In the genomic region with DNA sequence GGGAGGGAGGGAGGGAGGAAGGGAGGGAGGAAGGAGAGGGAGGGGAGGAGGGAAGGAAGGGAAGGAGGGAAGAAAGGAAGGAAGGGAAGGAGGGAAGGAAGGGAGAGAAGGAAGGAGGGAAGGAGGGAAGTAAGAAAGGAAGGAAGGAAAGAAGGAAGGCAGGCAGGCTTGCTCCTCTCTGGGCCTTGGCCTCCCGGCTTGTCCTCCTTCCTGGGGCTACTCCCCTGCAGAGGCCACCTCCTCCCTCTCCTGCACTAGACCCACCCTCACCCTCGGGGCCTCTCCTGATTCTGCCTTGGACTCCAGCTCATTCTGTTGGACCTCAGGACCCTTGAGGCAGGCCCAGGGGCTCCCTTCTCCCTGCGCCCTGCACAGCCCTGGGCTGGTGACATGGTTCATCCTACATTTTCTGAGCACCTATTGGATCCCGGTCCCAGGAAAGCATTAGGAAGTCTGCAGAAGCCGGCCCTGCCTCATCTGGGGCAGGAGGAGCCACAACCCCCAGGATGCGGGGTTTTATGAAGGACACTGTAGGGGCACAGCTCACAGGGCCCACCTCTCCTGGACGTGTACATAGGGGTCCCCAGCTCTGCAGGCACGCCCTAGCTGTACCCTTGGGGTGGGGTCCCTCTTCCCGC, we compare ENCODE assay signal across 20 cellular contexts. TPM values are rescaled to one million over a fixed set of nuclear protein-coding genes. Genes with fewer than 3 reads are reported as not detected.
A peak's percentile ranks its signal among the peaks of the same experiment; 100 is the strongest.
DNase-seq lines count a peak whose midpoint lies in the region; ATAC-seq, FAIRE-seq and TF ChIP-seq lines count a peak whose summit lies in the region.
"Had no signal": no experiment of that assay in that cellular context is flagged by ENCODE, and none has a peak within 500 bp of the region (broad histone marks: within the 10 kb centered on the region; RNA-seq: fewer than 3 reads in every experiment).

No MANE protein-coding gene starts in this region.

- H3K27me3 Mint-ChIP-seq in activated CD4-positive, alpha-beta T cell treated with anti-CD3 and anti-CD28 coated beads, Interleukin-2, amount 10 ng/mL, durations not matched to agents 7 days and 5 days = no peaks in the 10 kb centered on the region

- H3K36me3 ChIP-seq in right atrium auricular region = no peaks in the 10 kb centered on the region
- no peaks in the 10 kb centered on the region for H3K36me3 ChIP-seq in HCT116 (ENCODE audit: control insufficient read depth in 1 of 2, insufficient read depth in 2 of 2, low read length in 2 of 2)
- no peaks in the 10 kb centered on the region for H3K36me3 ChIP-seq in K562 (ENCODE audit: control insufficient read depth, insufficient read depth, low read length)
- H3K36me3 ChIP-seq: BLaER1 treated with 17β-estradiol and CSF1 and Interleukin-3, amounts not matched to agents 10 nM and 100 nM had no signal

- TF ChIP-seq CTCF in right atrium auricular region (IDR thresholded peaks at IDR 0.05) (no peak), HCT116 (IDR thresholded peaks at IDR 0.05 in 2 of 3, conservative IDR thresholded peaks at IDR 0.05 in 1 of 3; ENCODE audit: borderline replicate concordance in 1 of 3, insufficient read depth in 1 of 3, low read depth in 2 of 3, low read length in 2 of 3) (no peak), K562 (IDR thresholded peaks at IDR 0.05 in 2 of 3, conservative IDR thresholded peaks at IDR 0.05 in 1 of 3; ENCODE audit: insufficient read depth in 2 of 3, low read depth in 1 of 3, low read length in 3 of 3) (no peak)

- ATAC-seq in Right ventricle myocardium inferior (no peak), HCT116 (0 out of 2 replicates have a peak, but pooled peaks have one; percentile 20), K562 (no peak; the same call in 2 of the 3 replicates), GM21576 (IDR thresholded peaks at IDR 0.05; ENCODE audit: unreplicated experiment) (no peak)
- ATAC-seq: GM23338 had no signal

- H3K4me3 Mint-ChIP-seq in activated CD4-positive, alpha-beta T cell treated with anti-CD3 and anti-CD28 coated beads, Interleukin-2, amount 10 ng/mL, durations not matched to agents 7 days and 5 days = no peak overlapping the region
- H3K4me3 Mint-ChIP-seq: CD4-positive, alpha-beta T cell; GM23338; H9; HFFc6 had no signal

- CTCF ChIA-PET in HCT116 (lab: Charles Lee) (no interaction called here), K562 (lab: Yijun Ruan, JAX; ENCODE audit: low intra/inter-chr PET ratio) (no interaction called here)
- CTCF ChIA-PET in activated CD4-positive, alpha-beta T cell treated with anti-CD3 and anti-CD28 coated beads, Interleukin-2, amount 10 ng/mL, durations not matched to agents 7 days and 5 days (lab: Charles Lee) = interaction anchor here (0.5 kb wide), 1 partner anchor 42 kb away, joined by 3 read pairs; no protein-coding TSS in a partner anchor

- H3K79me2 ChIP-seq in HCT116 (ENCODE audit: insufficient read depth, low read length) = no peaks in the 10 kb centered on the region
- H3K79me2 ChIP-seq in K562 (ENCODE audit: control insufficient read depth, insufficient read depth, low read length) = no peaks in the 10 kb centered on the region

- H3K9me2 ChIP-seq in HCT116 (ENCODE audit: insufficient read depth) = no peaks in the 10 kb centered on the region

- intact Hi-C loops in Right ventricle myocardium inferior (cut with DNase I) = no loop called here
- intact Hi-C loops in HCT116 (cut with micrococcal nuclease) = no loop called here
- intact Hi-C loops in K562 (cut with micrococcal nuclease) = no loop called here

- FAIRE-seq in K562 (lab: Jason Lieb, UNC) (no peak), GM12891 (lab: Jason Lieb, UNC) (no peak)
- FAIRE-seq: GM18507 had no signal

- BruUV-seq in HCT116 (replicated peaks; lab: Mats Ljungman, UMichigan) (no TSS peak), K562 (replicated peaks; lab: Mats Ljungman, UMichigan) (no TSS peak)

- no peaks in the 10 kb centered on the region for H3K9me3 Mint-ChIP-seq in activated CD4-positive, alpha-beta T cell treated with anti-CD3 and anti-CD28 coated beads, Interleukin-2, amount 10 ng/mL, durations not matched to agents 7 days and 5 days
- H3K9me3 Mint-ChIP-seq: CD4-positive, alpha-beta T cell; GM23338; H9; HFFc6 had no signal

- H3K9me3 ChIP-seq in right atrium auricular region (no peaks in the 10 kb centered on the region), HCT116 (ENCODE audit: control insufficient read depth in 1 of 2, insufficient read depth in 1 of 2, low read depth in 1 of 2, low read length in 2 of 2) (no peaks in the 10 kb centered on the region), K562 (replicated peaks; ENCODE audit: control insufficient read depth, insufficient read depth, low read depth, low read length) (no peaks in the 10 kb centered on the region)
- H3K9me3 ChIP-seq: BLaER1 treated with 17β-estradiol and CSF1 and Interleukin-3, amounts not matched to agents 10 nM and 100 nM had no signal

- POLR2A ChIA-PET in HCT116 (lab: Charles Lee) (no interaction called here), K562 (lab: Yijun Ruan, JAX) (interaction anchor here (1.0 kb wide), 1 partner anchor 30 kb away, joined by 3 read pairs; no protein-coding TSS in a partner anchor)
- POLR2A ChIA-PET in activated CD4-positive, alpha-beta T cell treated with anti-CD3 and anti-CD28 coated beads, Interleukin-2, amount 10 ng/mL, durations not matched to agents 7 days and 5 days (lab: Charles Lee) = no interaction called here

- no peaks in the 10 kb centered on the region for H3K36me3 Mint-ChIP-seq in activated CD4-positive, alpha-beta T cell treated with anti-CD3 and anti-CD28 coated beads, Interleukin-2, amount 10 ng/mL, durations not matched to agents 7 days and 5 days (ENCODE audit: low read depth)

- H3K27me3 ChIP-seq in right atrium auricular region = no peaks in the 10 kb centered on the region
- H3K27me3 ChIP-seq in HCT116 (ENCODE audit: insufficient read depth, low read length) = no peaks in the 10 kb centered on the region
- peaks cover 41 to 83% of the 10 kb centered on the region in 2 experiments for H3K27me3 ChIP-seq in K562 (ENCODE audit: control insufficient read depth in 2 of 2, insufficient read depth in 2 of 2, low read length in 2 of 2)

- H3K4me3 ChIP-seq in right atrium auricular region = no peak overlapping the region
- H3K4me3 ChIP-seq in HCT116 (replicated peaks in 1 of 2; ENCODE audit: low read depth in 1 of 2, low read length in 2 of 2) = no peak overlapping the region
- H3K4me3 ChIP-seq in K562 = no peak overlapping the region
- H3K4me3 ChIP-seq: BLaER1 treated with 17β-estradiol and CSF1 and Interleukin-3, amounts not matched to agents 10 nM and 100 nM; GM23338 had no signal

- H3K4me1 Mint-ChIP-seq in activated CD4-positive, alpha-beta T cell treated with anti-CD3 and anti-CD28 coated beads, Interleukin-2, amount 10 ng/mL, durations not matched to agents 7 days and 5 days = no peaks in the 10 kb centered on the region

- TF ChIP-seq RAD21 in HCT116 (IDR thresholded peaks at IDR 0.05; ENCODE audit: low read depth) = no peak
- TF ChIP-seq RAD21 in K562 (CRISPR knock-in tag; conservative IDR thresholded peaks at IDR 0.05 in 1 of 2, IDR thresholded peaks at IDR 0.05 in 1 of 2) = no peak

- H2AFZ ChIP-seq in HCT116 (ENCODE audit: low read depth, low read length, poor library complexity, severe bottlenecking) (no peak overlapping the region), K562 (ENCODE audit: low read depth, low read length) (no peak overlapping the region)
- H2AFZ ChIP-seq: GM23338 had no signal

- H3K4me2 ChIP-seq in HCT116 (ENCODE audit: low read length) = no peak overlapping the region
- H3K4me2 ChIP-seq in K562 (ENCODE audit: insufficient read depth, low read length) = no peak overlapping the region
- H3K4me2 ChIP-seq: BLaER1 treated with 17β-estradiol and CSF1 and Interleukin-3, amounts not matched to agents 10 nM and 100 nM; GM23338 had no signal

- TF ChIP-seq EP300 in K562 (IDR thresholded peaks at IDR 0.05; ENCODE audit: low read length) = no peak

- RAD21 ChIA-PET in HCT116 (lab: Charles Lee; ENCODE audit: low non-redundant PET in 1 of 2, low total read pairs in 2 of 2, uncharacterized antibody in 2 of 2, unreplicated experiment in 2 of 2) = no interaction called here

- TF ChIP-seq POLR2A in HCT116 (IDR thresholded peaks at IDR 0.05; ENCODE audit: borderline replicate concordance, extremely low read depth, insufficient read depth, insufficient read length) (no peak), K562 (conservative IDR thresholded peaks at IDR 0.05) (no peak), GM12891 (IDR thresholded peaks at IDR 0.05; ENCODE audit: low read depth, low read length) (no peak)

- H3K9me1 ChIP-seq in K562 (ENCODE audit: control insufficient read depth, insufficient read depth, low read length) = no peaks in the 10 kb centered on the region

- H3K27ac Mint-ChIP-seq in activated CD4-positive, alpha-beta T cell treated with anti-CD3 and anti-CD28 coated beads, Interleukin-2, amount 10 ng/mL, durations not matched to agents 7 days and 5 days = no peak overlapping the region
- H3K27ac Mint-ChIP-seq: CD4-positive, alpha-beta T cell; GM23338; HFFc6 had no signal

- no peaks in the 10 kb centered on the region for H3K4me1 ChIP-seq in right atrium auricular region
- H3K4me1 ChIP-seq in HCT116 (ENCODE audit: control insufficient read depth in 1 of 2, insufficient read depth in 2 of 2, low read length in 2 of 2) = no peaks in the 10 kb centered on the region
- H3K4me1 ChIP-seq in K562 (replicated peaks in 1 of 2; ENCODE audit: control insufficient read depth in 2 of 2, insufficient read depth in 2 of 2, low read length in 2 of 2) = peaks cover 0 to 37% of the 10 kb centered on the region in 2 experiments; a peak in 2 of 5 replicates

- WGBS in K562 (ENCODE audit: insufficient coverage, low coverage, missing lambda C conversion rate) = 7% methylated on average over 9 of the region's 9 CpGs

- H3K9ac ChIP-seq in HCT116 (ENCODE audit: low read length) = no peak overlapping the region
- no peak overlapping the region; a peak in 1 of 4 replicates for H3K9ac ChIP-seq in K562 (ENCODE audit: insufficient read depth in 1 of 2, low read depth in 2 of 2, low read length in 2 of 2)
- H3K9ac ChIP-seq: BLaER1 treated with 17β-estradiol and CSF1 and Interleukin-3, amounts not matched to agents 10 nM and 100 nM had no signal

- DNase-seq in Right ventricle myocardium inferior (ENCODE audit: missing footprints) (peak; percentile 18), right atrium auricular region (ENCODE audit: low spot score) (no peak), HCT116 (ENCODE audit: low read depth, low spot score) (no peak), K562 (ENCODE audit: extremely low read depth in 1 of 4, low spot score in 3 of 4) (no peak), GM12891 (ENCODE audit: insufficient read length, low spot score) (no peak)
- DNase-seq in activated CD4-positive, alpha-beta T cell treated with anti-CD3 and anti-CD28 coated beads, Interleukin-2, amount 10 ng/mL, durations not matched to agents 7 days and 5 days = no peak
- DNase-seq: AML-193; Calu3; CD4-positive, alpha-beta T cell; DMS 273 treated with DMSO at 0.1 percent for 48 hours; H9; HFFc6; IMR-90; KG1 had no signal

- H4K20me1 ChIP-seq in HCT116 (ENCODE audit: insufficient read depth) = no peaks in the 10 kb centered on the region
- H4K20me1 ChIP-seq in K562 (replicated peaks; ENCODE audit: control insufficient read depth, insufficient read depth, low read length) = peaks cover 4% of the 10 kb centered on the region

- no peak overlapping the region for H3K27ac ChIP-seq in right atrium auricular region
- no peak overlapping the region for H3K27ac ChIP-seq in HCT116 (ENCODE audit: low read depth, low read length)
- no peak overlapping the region for H3K27ac ChIP-seq in K562 (ENCODE audit: extremely low read depth, low read depth, low read length)
- H3K27ac ChIP-seq: 22Rv1; BLaER1 treated with 17β-estradiol and CSF1 and Interleukin-3, amounts not matched to agents 10 nM and 100 nM had no signal

- in situ Hi-C loops in K562 (cut with MboI) = no loop called here

RNA-seq across cellular contexts. Expression of a gene that starts 23.0 kb away (rescaled TPM):
- total RNA-seq in Right ventricle myocardium inferior (not detected), right atrium auricular region (under 1 TPM in 1 of 2 donors, not detected in 1; 0.16 TPM), HCT116 (2021; ENCODE audit: unreplicated experiment) (not detected), K562 (2014; rRNA removed) (not detected in 2 replicates), K562 (2014; rRNA removed; fragmentation: Illumina TruSeq; extraction: Trizol) (not detected in 2 replicates), K562 (2015; rRNA removed; fragmentation: Illumina TruSeq; extraction: Trizol) (not detected in 2 replicates), K562 (2021) (0.09 TPM in 1 of 2 replicates, not detected in the other)
- polyA plus RNA-seq in HCT116 (2012) = 0.05 and 0.09 TPM in 2 replicates
- total RNA-seq in K562 (2011; cell fraction: chromatin; rRNA removed; ENCODE audit: low replicate concordance) = 0.09 TPM in 1 of 2 replicates, not detected in the other
- not detected in 2 replicates for total RNA-seq in K562 (2011; cell fraction: nucleolus; rRNA removed)
- total RNA-seq in K562 (2011; cell fraction: nucleoplasm; rRNA removed) = not detected in 2 replicates
- polyA plus RNA-seq in K562 (2011; rRNA removed) (not detected in 2 replicates), K562 (2014; fragmentation: Illumina TruSeq; extraction: Trizol) (not detected in 2 replicates), K562 (2014; fragmentation: Nextera tagmentation; extraction: Ambion mirVana) (not detected), K562 (2014; rRNA removed) (not detected in 2 replicates)
- polyA plus RNA-seq in K562 (2011; cell fraction: cytosol; rRNA removed) = not detected in 2 replicates
- polyA plus RNA-seq in K562 (2011; cell fraction: nucleus; rRNA removed) = 0.04 TPM in 1 of 2 replicates, not detected in the other
- 0.91 TPM in 1 of 2 replicates, not detected in the other for polyA plus RNA-seq in K562 (2012)
- not detected in 2 replicates for polyA minus RNA-seq in K562 (2011; rRNA and poly(A)+ RNA removed)
- polyA minus RNA-seq in K562 (2011; cell fraction: cytosol; rRNA and poly(A)+ RNA removed) = not detected in 2 replicates
- polyA minus RNA-seq in K562 (2011; cell fraction: nucleus; rRNA and poly(A)+ RNA removed) = not detected in 2 replicates
- not detected for polyA plus RNA-seq in GM12891 (2012; ENCODE audit: low read depth, missing spikeins)
- not detected for total RNA-seq in activated CD4-positive, alpha-beta T cell treated with anti-CD3 and anti-CD28 coated beads, Interleukin-2, amount 10 ng/mL, durations not matched to agents 7 days and 5 days
- total RNA-seq: Calu3, Daoy, GM23338, H9, HFFc6, IMR-90 had no signal
- polyA plus RNA-seq: IMR-90 had no signal
